Comparison of ENCODE assay signal across 8 cellular contexts in genomic region chr20:61980647-61981583, GRCh38.
A peak's percentile ranks its signal among the peaks of the same experiment; 100 is the strongest.
DNase-seq lines count a peak whose midpoint lies in the region; ATAC-seq and TF ChIP-seq lines count a peak whose summit lies in the region.

No MANE protein-coding gene starts in this region.

- DNase-seq in activated CD4-positive, alpha-beta T cell treated with anti-CD3 and anti-CD28 coated beads for 36 hours = peak; percentile 15
- DNase-seq in activated CD4-positive, alpha-beta T cell treated with anti-CD3 and anti-CD28 coated beads, Interleukin-2, amount 50 U/mL, for 1 hour = no peak
- peak in 1 of 2 experiments; percentile 40 for DNase-seq in PC-9
- DNase-seq in esophagus muscularis mucosa (ENCODE audit: extremely low spot score) = no peak
- peak in 1 of 2 donors; percentile 50 for DNase-seq in psoas muscle
- DNase-seq in NCI-H128 (lab: John Stamatoyannopoulos, UW; ENCODE audit: unreplicated experiment) = no peak

- H2AFZ ChIP-seq in PC-9 = no peak overlapping the region

- no peaks in the 10 kb centered on the region for H3F3A ChIP-seq in PC-9 (ENCODE audit: insufficient read depth, low read depth)

- H3K27me3 ChIP-seq in PC-9 (ENCODE audit: insufficient read depth, low read depth) = no peaks in the 10 kb centered on the region
- H3K27me3 ChIP-seq in esophagus muscularis mucosa = no peaks in the 10 kb centered on the region
- H3K27me3 ChIP-seq in psoas muscle (ENCODE audit: insufficient read depth in 3 of 3, low read length in 2 of 3) = no peaks in the 10 kb centered on the region

- TF ChIP-seq EP300 in esophagus muscularis mucosa (IDR thresholded peaks at IDR 0.05) = no peak

- CTCF ChIA-PET in activated CD4-positive, alpha-beta T cell treated with anti-CD3 and anti-CD28 coated beads for 36 hours (lab: Charles Lee) = no interaction called here
- CTCF ChIA-PET in PC-9 (lab: Charles Lee) = no interaction called here

- WGBS in esophagus muscularis mucosa = 79% methylated on average over 21 of the region's 22 CpGs
- WGBS in psoas muscle, 3 donors = 83 to 85% (median 84%) methylated on average over 22 of the region's 22 CpGs

- POLR2A ChIA-PET in activated CD4-positive, alpha-beta T cell treated with anti-CD3 and anti-CD28 coated beads for 36 hours (lab: Charles Lee) = no interaction called here
- POLR2A ChIA-PET in PC-9 (lab: Charles Lee; ENCODE audit: unreplicated experiment) = no interaction called here

- peaks cover 11% of the 10 kb centered on the region; the same call in 1 of the 2 replicates for H4K20me1 ChIP-seq in PC-9 (ENCODE audit: insufficient read depth)

- TF ChIP-seq CTCF in PC-9 (conservative IDR thresholded peaks at IDR 0.05) (peak; percentile 66), esophagus muscularis mucosa (IDR thresholded peaks at IDR 0.05) (peak; percentile 29 to 67 (median 54)), psoas muscle (IDR thresholded peaks at IDR 0.05) (no peak)

- H3K9me3 ChIP-seq in PC-9 (ENCODE audit: insufficient read depth, low read depth) (no peaks in the 10 kb centered on the region), esophagus muscularis mucosa (no peaks in the 10 kb centered on the region), psoas muscle (no peaks in the 10 kb centered on the region)

- H3K36me3 Mint-ChIP-seq in activated CD4-positive, alpha-beta T cell treated with anti-CD3 and anti-CD28 coated beads for 36 hours (ENCODE audit: low read depth) = peaks cover 38% of the 10 kb centered on the region

- TF ChIP-seq POLR2A in esophagus muscularis mucosa (IDR thresholded peaks at IDR 0.05; ENCODE audit: low read depth) = no peak

- H3K36me3 ChIP-seq in PC-9 (ENCODE audit: low read depth) (no peaks in the 10 kb centered on the region), esophagus muscularis mucosa (peaks cover 0 to 72% (median 41%) of the 10 kb centered on the region in 4 donors), psoas muscle (ENCODE audit: insufficient read depth in 1 of 2, low read depth in 1 of 2) (peaks cover 0 to 8% of the 10 kb centered on the region in 2 donors)

- peaks cover 2% of the 10 kb centered on the region for H3K9me3 Mint-ChIP-seq in activated CD4-positive, alpha-beta T cell treated with anti-CD3 and anti-CD28 coated beads for 36 hours (ENCODE audit: low read depth)

- BruUV-seq in PC-9 (replicated peaks; lab: Mats Ljungman, UMichigan) = no TSS peak

- no peak overlapping the region for H3K27ac Mint-ChIP-seq in activated CD4-positive, alpha-beta T cell treated with anti-CD3 and anti-CD28 coated beads for 36 hours

- H3K4me1 Mint-ChIP-seq in activated CD4-positive, alpha-beta T cell treated with anti-CD3 and anti-CD28 coated beads for 36 hours = peaks cover 14% of the 10 kb centered on the region

- H3K9me2 ChIP-seq in PC-9 (ENCODE audit: insufficient read depth) = no peaks in the 10 kb centered on the region

- H3K79me2 ChIP-seq in PC-9 (ENCODE audit: low read depth) = no peaks in the 10 kb centered on the region

- intact Hi-C loops in activated CD4-positive, alpha-beta T cell treated with anti-CD3 and anti-CD28 coated beads for 36 hours (cut with DNase I, micrococcal nuclease) = no loop called here
- intact Hi-C loops in PC-9 (cut with micrococcal nuclease; ENCODE audit: unreplicated experiment) (no loop called here), esophagus muscularis mucosa (cut with DNase I) (no loop called here), psoas muscle (cut with DNase I) (no loop called here)

- H3K27ac ChIP-seq in PC-9 = no peak overlapping the region
- no peak overlapping the region for H3K27ac ChIP-seq in esophagus muscularis mucosa (replicated peaks in 1 of 4)
- H3K27ac ChIP-seq in psoas muscle = no peak overlapping the region

- H3K27me3 Mint-ChIP-seq in activated CD4-positive, alpha-beta T cell treated with anti-CD3 and anti-CD28 coated beads for 36 hours = no peaks in the 10 kb centered on the region

- no peak overlapping the region for H3K4me2 ChIP-seq in PC-9

- no peak for ATAC-seq in activated CD4-positive, alpha-beta T cell treated with anti-CD3 and anti-CD28 coated beads for 36 hours
- peak in 3 of 4 donors; percentile 58 to 81 (median 65) for ATAC-seq in psoas muscle
- ATAC-seq in GM21576 (IDR thresholded peaks at IDR 0.05; ENCODE audit: unreplicated experiment) = no peak
- ATAC-seq in GM19395 (IDR thresholded peaks at IDR 0.05; ENCODE audit: unreplicated experiment) = no peak

- H3K4me1 ChIP-seq in PC-9 (replicated peaks; ENCODE audit: insufficient read depth) (no peaks in the 10 kb centered on the region), esophagus muscularis mucosa (no peaks in the 10 kb centered on the region), psoas muscle (no peaks in the 10 kb centered on the region)

- H3K4me3 Mint-ChIP-seq in activated CD4-positive, alpha-beta T cell treated with anti-CD3 and anti-CD28 coated beads for 36 hours = no peak overlapping the region

- no peak overlapping the region for H3K4me3 ChIP-seq in PC-9
- no peak overlapping the region for H3K4me3 ChIP-seq in esophagus muscularis mucosa
- no peak overlapping the region for H3K4me3 ChIP-seq in psoas muscle

Comparison
In these comparisons a context has a peak if more than half of its experiments do, and no peak if none do; other contexts are left out.
1. ATAC-seq: peak in psoas muscle (3 of 4); none in activated CD4-positive, alpha-beta T cell treated with anti-CD3 and anti-CD28 coated beads for 36 hours (single experiment), GM21576 (single experiment) and GM19395 (single experiment).